12 cellular contexts compared by ENCODE assay signal in the genomic region with DNA sequence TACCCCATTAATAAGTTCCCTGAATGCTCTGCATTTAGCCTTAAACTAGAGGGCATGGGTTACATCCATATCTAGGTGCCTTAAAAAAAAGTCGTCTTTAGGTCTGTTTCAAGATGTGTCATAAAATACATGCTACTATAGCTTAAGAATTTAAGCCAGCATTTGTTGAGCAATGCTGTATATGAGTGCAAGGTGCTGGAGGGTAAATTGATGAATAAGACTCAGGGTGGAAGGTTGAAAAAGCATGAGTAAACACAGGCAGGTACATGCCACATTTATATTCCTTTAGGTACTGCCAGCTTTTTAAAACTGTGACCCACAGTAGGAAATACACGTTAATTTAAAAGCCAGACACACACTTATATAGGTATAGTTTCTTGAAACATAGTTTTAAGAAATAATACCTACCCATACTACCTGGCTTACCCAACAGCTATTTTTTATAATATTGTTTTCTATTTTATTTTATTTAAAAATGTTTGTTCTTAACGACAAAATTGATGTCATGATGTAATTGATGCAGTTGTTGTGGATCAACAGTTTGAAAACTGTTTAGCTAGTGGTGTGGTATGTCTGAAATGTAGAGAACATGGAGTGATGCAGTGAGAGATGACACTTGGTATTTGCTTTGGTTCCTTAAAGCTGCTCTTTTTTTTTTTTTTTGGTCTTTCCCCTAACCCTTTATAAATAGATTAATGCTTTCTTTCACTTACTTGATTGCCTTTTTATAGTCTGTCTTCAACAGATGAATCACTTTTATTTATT. TPM values are rescaled to one million over a fixed set of nuclear protein-coding genes. Genes with fewer than 3 reads are reported as not detected.
DNase-seq lines count a peak whose midpoint lies in the region; ATAC-seq and TF ChIP-seq lines count a peak whose summit lies in the region.
"Had no signal": no experiment of that assay in that cellular context is flagged by ENCODE, and none has a peak within 500 bp of the region (broad histone marks: within the 10 kb centered on the region; RNA-seq: fewer than 3 reads in every experiment).

No MANE protein-coding gene starts in this region.

- H3K36me3 Mint-ChIP-seq in activated naive CD8-positive, alpha-beta T cell = peaks cover 4% of the 10 kb centered on the region
- peaks cover 34% of the 10 kb centered on the region for H3K36me3 Mint-ChIP-seq in activated naive CD8-positive, alpha-beta T cell treated with anti-CD3 and anti-CD28 coated beads, Interleukin-2, amount 50 U/mL, for 24 hours (ENCODE audit: low read depth)

- in situ Hi-C loops in GM13977 (cut with MboI; ENCODE audit: low pct_unique_long_range_greater_than_20kb, low sequenced_read_pairs, unreplicated experiment) = loop anchor here (25.0 kb wide), 1 partner anchor 346 kb away; no protein-coding TSS in a partner anchor

- no peaks in the 10 kb centered on the region for H3K9me3 ChIP-seq in skeletal muscle satellite cell (replicated peaks; ENCODE audit: low read length)
- H3K9me3 ChIP-seq: body of pancreas, upper lobe of right lung had no signal

- no peak overlapping the region for H3K4me3 ChIP-seq in skeletal muscle satellite cell (ENCODE audit: low read length)
- H3K4me3 ChIP-seq: body of pancreas, upper lobe of right lung had no signal

- no peaks in the 10 kb centered on the region for H3K27me3 ChIP-seq in foreskin keratinocyte
- no peaks in the 10 kb centered on the region for H3K27me3 ChIP-seq in skeletal muscle satellite cell (ENCODE audit: control insufficient read depth, insufficient read depth, low read length)
- H3K27me3 ChIP-seq: body of pancreas, upper lobe of right lung had no signal

- H3K4me3 Mint-ChIP-seq in activated naive CD8-positive, alpha-beta T cell = peak overlapping the region; percentile 35
- no peak overlapping the region for H3K4me3 Mint-ChIP-seq in activated naive CD8-positive, alpha-beta T cell treated with anti-CD3 and anti-CD28 coated beads, Interleukin-2, amount 50 U/mL, for 24 hours

- no peak overlapping the region for H3K9ac ChIP-seq in skeletal muscle satellite cell (ENCODE audit: low read depth, low read length)
- H3K9ac ChIP-seq: parathyroid adenoma had no signal

- CTCF ChIA-PET in RWPE1 (lab: Yijun Ruan, JAX) = interaction anchor here (0.6 to 1.7 kb wide), 7 partner anchors 9 to 308 kb away, joined by 3 to 7 read pairs (median 3); no protein-coding TSS in a partner anchor

- H3K27ac Mint-ChIP-seq in activated naive CD8-positive, alpha-beta T cell = no peak overlapping the region
- no peak overlapping the region for H3K27ac Mint-ChIP-seq in activated naive CD8-positive, alpha-beta T cell treated with anti-CD3 and anti-CD28 coated beads, Interleukin-2, amount 50 U/mL, for 24 hours

- H3K9me3 Mint-ChIP-seq in activated naive CD8-positive, alpha-beta T cell (ENCODE audit: low read depth) = no peaks in the 10 kb centered on the region
- no peaks in the 10 kb centered on the region for H3K9me3 Mint-ChIP-seq in activated naive CD8-positive, alpha-beta T cell treated with anti-CD3 and anti-CD28 coated beads, Interleukin-2, amount 50 U/mL, for 24 hours

- peaks cover 12% of the 10 kb centered on the region for H3K36me3 ChIP-seq in skeletal muscle satellite cell (ENCODE audit: insufficient read depth, low read length)

- H3K4me2 ChIP-seq in skeletal muscle satellite cell (ENCODE audit: low read length) = peak overlapping the region; percentile 43

- H3K4me1 ChIP-seq in foreskin keratinocyte (peaks cover 33% of the 10 kb centered on the region), skeletal muscle satellite cell (ENCODE audit: control insufficient read depth, insufficient read depth, low read length) (peaks cover 40% of the 10 kb centered on the region)

- POLR2A ChIA-PET in RWPE1 (lab: Yijun Ruan, JAX; ENCODE audit: low non-redundant PET) = interaction anchor here (0.6 to 0.8 kb wide), 2 partner anchors 104 to 170 kb away, joined by 4 read pairs; a partner anchor contains a TSS

- H3K27me3 Mint-ChIP-seq in activated naive CD8-positive, alpha-beta T cell = no peaks in the 10 kb centered on the region
- H3K27me3 Mint-ChIP-seq in activated naive CD8-positive, alpha-beta T cell treated with anti-CD3 and anti-CD28 coated beads, Interleukin-2, amount 50 U/mL, for 24 hours = no peaks in the 10 kb centered on the region

- peaks cover 42% of the 10 kb centered on the region for H3K4me1 Mint-ChIP-seq in activated naive CD8-positive, alpha-beta T cell (ENCODE audit: low read depth)
- peaks cover 39% of the 10 kb centered on the region for H3K4me1 Mint-ChIP-seq in activated naive CD8-positive, alpha-beta T cell treated with anti-CD3 and anti-CD28 coated beads, Interleukin-2, amount 50 U/mL, for 24 hours

- no peak for DNase-seq in activated naive CD8-positive, alpha-beta T cell treated with anti-CD3 and anti-CD28 coated beads, Interleukin-2, amount 50 U/mL, for 24 hours
- DNase-seq in RWPE1 (ENCODE audit: low spot score) = peak; percentile 78
- peak; percentile 82 to 93 for DNase-seq in foreskin keratinocyte
- no peak for DNase-seq in NCI-H1417 (lab: John Stamatoyannopoulos, UW)
- DNase-seq in GM13977 (ENCODE audit: low spot score) = no peak
- no peak for DNase-seq in midbrain (lab: John Stamatoyannopoulos, UW)
- DNase-seq: body of pancreas, NCI-H2107, upper lobe of right lung had no signal

- TF ChIP-seq CTCF in RWPE1 (conservative IDR thresholded peaks at IDR 0.05; ENCODE audit: low read depth) (no peak), foreskin keratinocyte (conservative IDR thresholded peaks at IDR 0.05) (no peak), GM13977 (IDR thresholded peaks at IDR 0.05; ENCODE audit: extremely low read depth, insufficient read depth, missing control alignments) (no peak)

- no peak for ATAC-seq in activated naive CD8-positive, alpha-beta T cell treated with anti-CD3 and anti-CD28 coated beads, Interleukin-2, amount 50 U/mL, for 24 hours
- peak; percentile 42 for ATAC-seq in foreskin keratinocyte
- ATAC-seq: body of pancreas, upper lobe of right lung had no signal

- H3K27ac ChIP-seq in RWPE1 = no peak overlapping the region
- H3K27ac ChIP-seq in foreskin keratinocyte = peak overlapping the region; percentile 12
- H3K27ac ChIP-seq: body of pancreas, parathyroid adenoma, upper lobe of right lung had no signal

RNA-seq across cellular contexts. Expression of a gene that starts 3.9 kb away (rescaled TPM):
- total RNA-seq in foreskin keratinocyte = 169 and 193 TPM in 2 replicates
- 34.6 and 53.3 TPM in 2 replicates for polyA plus RNA-seq in foreskin keratinocyte
- 42.6 and 75.5 TPM in 2 replicates for total RNA-seq in skeletal muscle satellite cell (2012; rRNA removed)

Comparison
In these comparisons a context has a peak if more than half of its experiments do, and no peak if none do; other contexts are left out.
1. DNase-seq: peak in RWPE1 (single experiment) and foreskin keratinocyte (2 of 2); none in activated naive CD8-positive, alpha-beta T cell treated with anti-CD3 and anti-CD28 coated beads, Interleukin-2, amount 50 U/mL, for 24 hours (single experiment), NCI-H1417 (0 of 3), GM13977 (single experiment) and midbrain (single experiment).